14 cellular contexts compared by ENCODE assay signal in the genomic region with DNA sequence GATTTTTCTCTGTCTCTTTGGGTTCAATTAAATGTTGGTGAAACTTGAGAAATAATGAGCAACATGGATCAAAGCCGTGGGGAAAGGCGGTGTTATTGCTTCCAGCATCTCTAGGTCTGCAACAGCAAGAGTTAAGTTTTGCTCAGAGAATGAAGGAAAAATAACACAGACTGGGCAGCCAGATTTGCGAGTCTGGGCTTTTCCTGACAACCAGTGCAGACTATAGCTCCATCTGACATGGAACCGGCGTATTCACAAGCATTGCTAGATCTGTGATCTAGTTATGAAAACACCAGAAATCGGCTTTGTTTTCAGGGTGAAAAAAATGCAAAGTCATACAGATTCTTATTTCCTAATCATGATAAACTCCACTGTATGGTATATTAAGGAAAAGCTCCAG.
"Had no signal": no experiment of that assay in that cellular context is flagged by ENCODE, and none has a peak within 500 bp of the region (broad histone marks: within the 10 kb centered on the region; RNA-seq: fewer than 3 reads in every experiment).

No MANE protein-coding gene starts in this region.

- FAIRE-seq: keratinocyte had no signal

- H3K36me3 Mint-ChIP-seq: WTC11 had no signal

- H3K4me3 Mint-ChIP-seq: activated CD4-positive, alpha-beta T cell treated with anti-CD3 and anti-CD28 coated beads, Interleukin-2, amount 10 ng/mL, durations not matched to agents 24 days and 14 days; WTC11 had no signal

- H3K27ac ChIP-seq: body of pancreas, gastroesophageal sphincter, thyroid gland had no signal

- H3K27me3 ChIP-seq: body of pancreas, gastroesophageal sphincter, thyroid gland had no signal

- H3K36me3 ChIP-seq: gastroesophageal sphincter, thyroid gland had no signal

- H3K27ac Mint-ChIP-seq: activated CD4-positive, alpha-beta T cell treated with anti-CD3 and anti-CD28 coated beads, Interleukin-2, amount 10 ng/mL, durations not matched to agents 24 days and 14 days; activated T-helper 2 cell treated with anti-CD3 and anti-CD28 coated beads, Interferon-gamma antibody, Interleukin-2, Interleukin-4, amounts not matched to agents 10 μg/mL and 5 μg/mL and 100 μg/mL, durations not matched to agents 14 hours and 24 hours and 36 hours; WTC11 had no signal

- ATAC-seq: body of pancreas, gastroesophageal sphincter, left ventricle myocardium superior, WTC11 had no signal

- H3K9me3 ChIP-seq: body of pancreas, gastroesophageal sphincter, thyroid gland had no signal

- H3K9me3 Mint-ChIP-seq: activated CD4-positive, alpha-beta T cell treated with anti-CD3 and anti-CD28 coated beads, Interleukin-2, amount 10 ng/mL, durations not matched to agents 24 days and 14 days had no signal

- DNase-seq: activated CD4-positive, alpha-beta T cell treated with anti-CD3 and anti-CD28 coated beads, Interleukin-2, amount 10 ng/mL, durations not matched to agents 24 days and 14 days; activated CD8-positive, alpha-beta memory T cell treated with anti-CD3 and anti-CD28 coated beads for 24 hours; activated naive CD4-positive, alpha-beta T cell treated with anti-CD3 and anti-CD28 coated beads, Interleukin-2, amount 50 U/mL, for 16 hours; activated T-cell treated with anti-CD3 and anti-CD28 coated beads for 4 hours; body of pancreas; left ventricle myocardium superior; mesendoderm; retina; stimulated activated CD4-positive, alpha-beta T cell treated with anti-CD3 and anti-CD28 coated beads, Interleukin-15, amount 100 ng/mL, for 24 hours; thyroid gland had no signal

- H3K4me1 Mint-ChIP-seq: activated CD4-positive, alpha-beta T cell treated with anti-CD3 and anti-CD28 coated beads, Interleukin-2, amount 10 ng/mL, durations not matched to agents 24 days and 14 days had no signal

- H3K4me3 ChIP-seq: body of pancreas, gastroesophageal sphincter, thyroid gland had no signal
